In the genomic region with DNA sequence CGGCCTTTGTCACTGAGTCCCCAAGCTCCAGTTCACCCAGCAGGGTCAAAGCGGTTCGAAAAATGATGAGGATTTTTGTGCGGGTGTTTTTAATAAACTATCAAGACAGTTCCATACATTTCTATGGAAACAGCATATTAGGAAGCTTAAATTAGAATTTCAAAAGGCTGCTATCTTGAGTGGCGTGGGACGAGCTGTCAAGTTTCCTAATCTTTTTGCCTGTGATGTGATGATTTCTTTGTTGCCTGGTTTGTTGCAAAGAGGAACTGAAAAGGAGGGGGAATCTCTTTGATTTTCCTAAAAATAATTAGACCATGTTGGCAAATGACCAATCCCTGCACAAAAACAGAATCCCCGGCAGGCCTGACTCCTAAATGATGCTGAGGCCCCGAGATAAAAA, we compare ENCODE assay signal across 20 cellular contexts.
A peak's percentile ranks its signal among the peaks of the same experiment; 100 is the strongest.
DNase-seq lines count a peak whose midpoint lies in the region; ATAC-seq and TF ChIP-seq lines count a peak whose summit lies in the region.
"Had no signal": no experiment of that assay in that cellular context is flagged by ENCODE, and none has a peak within 500 bp of the region (broad histone marks: within the 10 kb centered on the region; RNA-seq: fewer than 3 reads in every experiment).

No MANE protein-coding gene starts in this region.

- H3K9me3 ChIP-seq in BLaER1 (no peaks in the 10 kb centered on the region), DOHH2 (ENCODE audit: control insufficient read depth, insufficient read depth, low read length) (no peaks in the 10 kb centered on the region), A673 (ENCODE audit: low read depth, low read length, poor library complexity, severe bottlenecking) (no peaks in the 10 kb centered on the region)
- H3K9me3 ChIP-seq in CD4-positive, alpha-beta T cell (ENCODE audit: control insufficient read depth, low read length): no peaks in the 10 kb centered on the region
- H3K9me3 ChIP-seq: SJCRH30, transverse colon had no signal

- H3K4me3 ChIP-seq in BLaER1: no peak overlapping the region
- no peak overlapping the region for H3K4me3 ChIP-seq in DOHH2 (ENCODE audit: low read length)
- no peak overlapping the region for H3K4me3 ChIP-seq in A673 (ENCODE audit: low read depth, low read length, poor library complexity, severe bottlenecking)
- H3K4me3 ChIP-seq: SJCRH30, transverse colon had no signal

- H3K36me3 ChIP-seq in BLaER1: peaks cover 99% of the 10 kb centered on the region
- peaks cover 63% of the 10 kb centered on the region for H3K36me3 ChIP-seq in DOHH2 (ENCODE audit: control insufficient read depth, low read length)
- H3K36me3 ChIP-seq in A673 (ENCODE audit: insufficient read depth, low read length, poor library complexity, severe bottlenecking): no peaks in the 10 kb centered on the region
- H3K36me3 ChIP-seq: SJCRH30, transverse colon had no signal

- intact Hi-C loops in activated B cell treated with CpG ODN at 0.5 μM for 24 hours (cut with micrococcal nuclease): no loop called here
- intact Hi-C loops in A673 (cut with micrococcal nuclease; ENCODE audit: unreplicated experiment): no loop called here
- intact Hi-C loops in CD4-positive, alpha-beta T cell (cut with DNase I, micrococcal nuclease): loop anchor here in 1 of 2 experiments (10.0 kb wide), 1 partner anchor 69 kb away; a partner anchor contains a TSS

- CTCF ChIA-PET in activated B cell treated with CpG ODN at 0.5 μM for 24 hours (lab: Charles Lee): interaction anchor here (0.9 to 1.5 kb wide), 3 partner anchors 40 to 219 kb away, joined by 3 to 8 read pairs (median 5); a partner anchor contains a TSS
- CTCF ChIA-PET in A673 (lab: Charles Lee): no interaction called here
- CTCF ChIA-PET in CD4-positive, alpha-beta T cell (lab: Charles Lee): no interaction called here

- H3K9ac ChIP-seq in BLaER1: peak overlapping the region; percentile 41

- POLR2A ChIA-PET in activated B cell treated with CpG ODN at 0.5 μM for 24 hours (lab: Charles Lee): interaction anchor here (0.6 to 1.7 kb wide), 7 partner anchors 10 to 1491 kb away, joined by 3 to 7 read pairs (median 3); a partner anchor contains a TSS
- POLR2A ChIA-PET in A673 (lab: Charles Lee; ENCODE audit: low non-redundant PET): no interaction called here
- POLR2A ChIA-PET in CD4-positive, alpha-beta T cell (lab: Charles Lee): no interaction called here

- H3K9me3 Mint-ChIP-seq in activated B cell treated with CpG ODN at 0.5 μM for 24 hours (no peaks in the 10 kb centered on the region), nephron progenitor cell (peaks cover 12% of the 10 kb centered on the region)
- H3K9me3 Mint-ChIP-seq in CD4-positive, alpha-beta T cell: no peaks in the 10 kb centered on the region
- H3K9me3 Mint-ChIP-seq: activated naive CD4-positive, alpha-beta T cell treated with anti-CD3 and anti-CD28 coated beads, Interleukin-2, amount 10 ng/mL, durations not matched to agents 7 days and 5 days; naive thymus-derived CD8-positive, alpha-beta T cell; T-helper 1 cell treated with Interleukin-12 subunit alpha and Interleukin-12 subunit beta and Interleukin-4 antibody, amounts not matched to agents 30 μg/mL and 1 μg/mL, for 36 hours had no signal

- TF ChIP-seq CTCF in DOHH2 (IDR thresholded peaks at IDR 0.05; ENCODE audit: low read depth, low read length, poor library complexity, severe bottlenecking) (no peak), activated B cell treated with CpG ODN at 0.5 μM for 24 hours (IDR thresholded peaks at IDR 0.05) (no peak), nephron progenitor cell (IDR thresholded peaks at IDR 0.05) (no peak), A673 (conservative IDR thresholded peaks at IDR 0.05; ENCODE audit: low read depth, low read length) (no peak)
- no peak for TF ChIP-seq CTCF in CD4-positive, alpha-beta T cell (IDR thresholded peaks at IDR 0.05)

- H3K27ac Mint-ChIP-seq in activated B cell treated with CpG ODN at 0.5 μM for 24 hours: peak overlapping the region; percentile 83
- H3K27ac Mint-ChIP-seq in nephron progenitor cell: peak overlapping the region; percentile 75
- no peak overlapping the region for H3K27ac Mint-ChIP-seq in CD4-positive, alpha-beta T cell
- H3K27ac Mint-ChIP-seq: activated naive CD4-positive, alpha-beta T cell treated with anti-CD3 and anti-CD28 coated beads, Interleukin-2, amount 10 ng/mL, durations not matched to agents 7 days and 5 days; T-helper 1 cell treated with Interleukin-12 subunit alpha and Interleukin-12 subunit beta and Interleukin-4 antibody, amounts not matched to agents 30 μg/mL and 1 μg/mL, for 36 hours had no signal

- BruUV-seq in A673 (replicated peaks; lab: Mats Ljungman, UMichigan): no TSS peak

- H3K4me1 Mint-ChIP-seq in activated B cell treated with CpG ODN at 0.5 μM for 24 hours (peaks cover 25% of the 10 kb centered on the region), nephron progenitor cell (peaks cover 34% of the 10 kb centered on the region)
- no peaks in the 10 kb centered on the region for H3K4me1 Mint-ChIP-seq in CD4-positive, alpha-beta T cell (ENCODE audit: low read depth)
- H3K4me1 Mint-ChIP-seq: activated naive CD4-positive, alpha-beta T cell treated with anti-CD3 and anti-CD28 coated beads, Interleukin-2, amount 10 ng/mL, durations not matched to agents 7 days and 5 days had no signal

- H3K27ac ChIP-seq in BLaER1: peak overlapping the region; percentile 55
- peak overlapping the region; percentile 41; the same call in 1 of the 2 replicates for H3K27ac ChIP-seq in DOHH2 (ENCODE audit: low read depth, low read length)
- H3K27ac ChIP-seq in A673 (ENCODE audit: low read depth, low read length, poor library complexity, severe bottlenecking): no peak overlapping the region
- no peak overlapping the region for H3K27ac ChIP-seq in CD4-positive, alpha-beta T cell (ENCODE audit: low read depth, low read length)
- H3K27ac ChIP-seq: SJCRH30, transverse colon had no signal

- H3K27me3 ChIP-seq in BLaER1 (no peaks in the 10 kb centered on the region), DOHH2 (ENCODE audit: control insufficient read depth, low read length) (no peaks in the 10 kb centered on the region), A673 (replicated peaks; ENCODE audit: insufficient read depth, low read depth, low read length, poor library complexity) (no peaks in the 10 kb centered on the region)
- H3K27me3 ChIP-seq in CD4-positive, alpha-beta T cell (ENCODE audit: control insufficient read depth, insufficient read depth, low read length): no peaks in the 10 kb centered on the region
- H3K27me3 ChIP-seq: transverse colon had no signal

- no peak for DNase-seq in activated B cell treated with CpG ODN at 0.5 μM for 24 hours
- no peak for DNase-seq in nephron progenitor cell
- DNase-seq in A673 (ENCODE audit: low spot score): no peak
- DNase-seq in CD4-positive, alpha-beta T cell: no peak
- DNase-seq in activated naive CD4-positive, alpha-beta T cell treated with Interleukin-2 at 50 U/mL for 16 hours: no peak
- DNase-seq: activated naive CD4-positive, alpha-beta T cell treated with anti-CD3 and anti-CD28 coated beads, Interleukin-2, amount 10 ng/mL, durations not matched to agents 7 days and 5 days; aorta; Calu3; effector memory CD4-positive, alpha-beta T cell; left cardiac atrium; mesendoderm; naive thymus-derived CD8-positive, alpha-beta T cell; NCI-H146; NCI-H526 treated with DMSO at 0.1 percent for 48 hours; SJCRH30; stimulated activated naive CD4-positive, alpha-beta T cell treated with Interleukin-2 at 50 U/mL for 16 hours; transverse colon had no signal

- no peaks in the 10 kb centered on the region for H3K9me2 ChIP-seq in DOHH2 (replicated peaks; ENCODE audit: control insufficient read depth, low read length)

- H4K20me1 ChIP-seq in BLaER1 (peaks cover 23% of the 10 kb centered on the region; the same call in 1 of the 2 replicates), DOHH2 (ENCODE audit: control insufficient read depth, insufficient read depth, low read depth, low read length) (no peaks in the 10 kb centered on the region)

- H3F3A ChIP-seq in DOHH2 (ENCODE audit: control insufficient read depth, insufficient read depth): no peaks in the 10 kb centered on the region

- H3K36me3 Mint-ChIP-seq in activated B cell treated with CpG ODN at 0.5 μM for 24 hours (ENCODE audit: low read depth) (peaks cover 92% of the 10 kb centered on the region), nephron progenitor cell (ENCODE audit: low read depth) (peaks cover 9% of the 10 kb centered on the region)
- H3K36me3 Mint-ChIP-seq in CD4-positive, alpha-beta T cell (ENCODE audit: low read depth): peaks cover 98% of the 10 kb centered on the region

- H3K27me3 Mint-ChIP-seq in activated B cell treated with CpG ODN at 0.5 μM for 24 hours (no peaks in the 10 kb centered on the region), nephron progenitor cell (ENCODE audit: low read depth, poor library complexity) (peaks cover 25% of the 10 kb centered on the region)
- H3K27me3 Mint-ChIP-seq in CD4-positive, alpha-beta T cell: no peaks in the 10 kb centered on the region
- H3K27me3 Mint-ChIP-seq: activated naive CD4-positive, alpha-beta T cell treated with anti-CD3 and anti-CD28 coated beads, Interleukin-2, amount 10 ng/mL, durations not matched to agents 7 days and 5 days; naive thymus-derived CD8-positive, alpha-beta T cell had no signal

- H3K4me1 ChIP-seq in BLaER1 (peaks cover 38% of the 10 kb centered on the region), DOHH2 (ENCODE audit: control insufficient read depth, low read length) (peaks cover 20% of the 10 kb centered on the region), A673 (ENCODE audit: insufficient read depth, low read length, poor library complexity, severe bottlenecking) (no peaks in the 10 kb centered on the region)
- H3K4me1 ChIP-seq: SJCRH30 had no signal

- no peaks in the 10 kb centered on the region for H3K79me2 ChIP-seq in DOHH2 (ENCODE audit: control insufficient read depth, low read length)

- peak overlapping the region; percentile 46 for H3K4me2 ChIP-seq in BLaER1
- H3K4me2 ChIP-seq in DOHH2 (ENCODE audit: low read length): peak overlapping the region; percentile 50

- H3K4me3 Mint-ChIP-seq in activated B cell treated with CpG ODN at 0.5 μM for 24 hours: peak overlapping the region; percentile 56
- no peak overlapping the region for H3K4me3 Mint-ChIP-seq in nephron progenitor cell
- no peak overlapping the region for H3K4me3 Mint-ChIP-seq in CD4-positive, alpha-beta T cell
- H3K4me3 Mint-ChIP-seq: activated naive CD4-positive, alpha-beta T cell treated with anti-CD3 and anti-CD28 coated beads, Interleukin-2, amount 10 ng/mL, durations not matched to agents 7 days and 5 days; naive thymus-derived CD8-positive, alpha-beta T cell; T-helper 1 cell treated with Interleukin-12 subunit alpha and Interleukin-12 subunit beta and Interleukin-4 antibody, amounts not matched to agents 30 μg/mL and 1 μg/mL, for 36 hours had no signal

- no peak for ATAC-seq in activated B cell treated with CpG ODN at 0.5 μM for 24 hours (ENCODE audit: low read depth)
- ATAC-seq in CD4-positive, alpha-beta T cell (ENCODE audit: poor library complexity): no peak
- ATAC-seq: naive thymus-derived CD8-positive, alpha-beta T cell had no signal

Comparison
In these comparisons a context has a peak if more than half of its experiments do, and no peak if none do; other contexts are left out.
1. H3K27ac ChIP-seq: peak in BLaER1 (single experiment) and DOHH2 (single experiment); none in A673 (single experiment) and CD4-positive, alpha-beta T cell (single experiment).